23 cellular contexts compared by ENCODE assay signal in the genomic region with DNA sequence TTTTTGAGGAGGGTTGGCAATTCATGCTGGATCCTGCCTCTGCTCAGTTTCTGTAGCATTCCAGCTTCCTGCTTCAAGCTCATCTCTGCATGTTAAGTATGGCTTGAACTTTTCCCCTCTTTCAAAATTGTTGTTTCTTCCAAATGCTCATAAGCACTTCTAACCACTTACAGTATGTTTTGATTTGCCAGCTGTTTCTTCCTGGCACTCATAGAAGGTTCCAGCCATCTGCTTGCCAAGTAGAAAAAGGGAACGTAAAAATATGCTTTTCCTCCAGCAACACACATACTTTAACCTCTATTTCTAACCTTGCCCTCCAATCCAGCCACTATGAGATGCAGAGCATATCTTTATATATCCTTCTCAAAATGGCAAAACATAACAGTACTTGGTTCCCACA.
"Had no signal": no experiment of that assay in that cellular context is flagged by ENCODE, and none has a peak within 500 bp of the region (broad histone marks: within the 10 kb centered on the region; RNA-seq: fewer than 3 reads in every experiment).

No MANE protein-coding gene starts in this region.

- H3K27me3 ChIP-seq: brain microvascular endothelial cell, dorsolateral prefrontal cortex, tibial nerve had no signal

- H3K27me3 Mint-ChIP-seq: activated CD8-positive, alpha-beta memory T cell treated with anti-CD3 and anti-CD28 coated beads, Interleukin-2, amount 10 ng/mL, durations not matched to agents 7 days and 5 days had no signal

- H3K27ac ChIP-seq: brain microvascular endothelial cell, coronary artery, dorsolateral prefrontal cortex, tibial nerve had no signal

- H3K4me3 Mint-ChIP-seq: activated CD8-positive, alpha-beta memory T cell treated with anti-CD3 and anti-CD28 coated beads, Interleukin-2, amount 10 ng/mL, durations not matched to agents 7 days and 5 days; activated CD8-positive, alpha-beta T cell treated with anti-CD3 and anti-CD28 coated beads, Interleukin-2, amount 10 ng/mL, durations not matched to agents 7 days and 5 days; immature natural killer cell; naive thymus-derived CD8-positive, alpha-beta T cell; WTC11 had no signal

- H3K4me1 ChIP-seq: tibial nerve had no signal

- H3K9me3 ChIP-seq: tibial nerve had no signal

- H3K36me3 Mint-ChIP-seq: activated CD8-positive, alpha-beta memory T cell treated with anti-CD3 and anti-CD28 coated beads, Interleukin-2, amount 10 ng/mL, durations not matched to agents 7 days and 5 days; WTC11 had no signal

- H3K4me3 ChIP-seq: coronary artery, dorsolateral prefrontal cortex, tibial nerve had no signal

- H3K27ac Mint-ChIP-seq: activated CD8-positive, alpha-beta memory T cell treated with anti-CD3 and anti-CD28 coated beads, Interleukin-2, amount 10 ng/mL, durations not matched to agents 7 days and 5 days; activated CD8-positive, alpha-beta T cell treated with anti-CD3 and anti-CD28 coated beads, Interleukin-2, amount 10 ng/mL, durations not matched to agents 7 days and 5 days; activated naive CD4-positive, alpha-beta T cell treated with anti-CD3 and anti-CD28 coated beads, Interleukin-2, amount 50 U/mL, for 72 hours; immature natural killer cell; WTC11 had no signal

- H3K4me1 Mint-ChIP-seq: activated CD8-positive, alpha-beta memory T cell treated with anti-CD3 and anti-CD28 coated beads, Interleukin-2, amount 10 ng/mL, durations not matched to agents 7 days and 5 days; immature natural killer cell had no signal

- H3K36me3 ChIP-seq: brain microvascular endothelial cell, tibial nerve had no signal

- DNase-seq: activated CD4-positive, alpha-beta T cell treated with anti-CD3 and anti-CD28 coated beads for 1 hour; activated CD8-positive, alpha-beta memory T cell treated with anti-CD3 and anti-CD28 coated beads, Interleukin-2, amount 10 ng/mL, durations not matched to agents 7 days and 5 days; activated CD8-positive, alpha-beta T cell treated with anti-CD3 and anti-CD28 coated beads, Interleukin-2, amount 10 ng/mL, durations not matched to agents 7 days and 5 days; activated naive CD4-positive, alpha-beta T cell; activated T-cell treated with anti-CD3 and anti-CD28 coated beads, Interleukin-2, amount 50 U/mL, for 48 hours; brain microvascular endothelial cell; dorsolateral prefrontal cortex; effector memory CD4-positive, alpha-beta T cell; erythroblast; head of caudate nucleus; hypothalamus; immature natural killer cell; midbrain; naive thymus-derived CD8-positive, alpha-beta T cell; posterior cingulate gyrus; right cardiac atrium; stimulated activated CD4-positive, alpha-beta T cell treated with anti-CD3 and anti-CD28 coated beads, Interleukin-2, amount 100 ng/mL, for 48 hours; stimulated activated naive CD4-positive, alpha-beta T cell treated with Interleukin-2 at 50 U/mL for 16 hours; T-helper 2 cell had no signal

- ATAC-seq: activated CD8-positive, alpha-beta memory T cell treated with anti-CD3 and anti-CD28 coated beads, Interleukin-2, amount 10 ng/mL, durations not matched to agents 7 days and 5 days; activated CD8-positive, alpha-beta T cell treated with anti-CD3 and anti-CD28 coated beads, Interleukin-2, amount 10 ng/mL, durations not matched to agents 7 days and 5 days; activated naive CD4-positive, alpha-beta T cell treated with anti-CD3 and anti-CD28 coated beads, Interleukin-2, amount 50 U/mL, for 72 hours; naive thymus-derived CD8-positive, alpha-beta T cell; right cardiac atrium; WTC11 had no signal
